Comparison of ENCODE assay signal across 8 cellular contexts in the genomic region with DNA sequence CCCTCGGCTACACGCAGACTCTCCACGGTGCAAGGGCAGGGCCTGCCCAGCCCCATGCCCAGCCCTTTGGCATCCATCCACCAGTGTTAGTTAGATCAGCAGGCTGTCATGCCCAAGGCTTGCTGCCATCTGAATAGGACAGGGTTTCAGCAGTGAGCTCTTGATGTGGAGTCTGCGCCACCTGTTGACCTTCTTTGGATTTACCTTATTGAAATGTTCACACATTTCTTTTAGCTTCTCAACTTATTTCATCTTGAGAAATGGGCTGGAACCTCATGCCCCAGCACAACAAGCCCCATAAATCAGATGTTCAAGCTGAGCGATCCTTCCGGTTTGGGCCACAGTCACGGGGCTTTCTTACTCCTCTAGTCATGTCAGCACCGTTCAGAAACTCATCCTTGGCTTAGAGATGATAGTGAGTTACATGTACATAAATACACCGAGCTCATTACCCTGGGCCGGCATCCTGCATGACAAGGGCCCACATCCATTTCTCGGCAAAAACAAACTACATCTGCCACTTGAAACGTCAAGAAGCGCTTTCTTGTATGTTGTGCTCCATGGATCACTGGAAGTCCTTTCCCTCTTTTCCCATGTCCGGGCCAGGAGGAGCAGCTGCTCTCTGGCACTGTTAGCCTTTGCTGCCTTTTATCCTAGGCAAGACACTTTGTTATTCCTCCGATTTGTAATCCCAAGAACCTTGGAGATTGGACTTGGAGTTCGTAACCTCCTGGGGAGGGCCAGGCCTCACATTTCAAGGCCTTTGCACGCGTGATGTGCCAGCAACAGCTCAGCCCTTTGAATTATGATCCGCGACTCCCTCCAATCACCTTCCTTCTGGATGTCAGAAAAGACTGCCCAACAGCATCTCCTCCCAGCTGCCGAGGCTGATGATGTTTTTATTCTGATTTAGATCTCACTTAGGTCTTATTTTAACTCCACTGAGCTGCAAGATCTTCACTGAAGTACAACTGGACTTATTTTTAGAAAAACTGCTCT.
DNase-seq lines count a peak whose midpoint lies in the region; ATAC-seq, FAIRE-seq and TF ChIP-seq lines count a peak whose summit lies in the region.

No MANE protein-coding gene starts in this region.

- H3K4me1 Mint-ChIP-seq in activated CD8-positive, alpha-beta T cell treated with anti-CD3 and anti-CD28 coated beads for 36 hours (ENCODE audit: low read depth): peaks cover 5% of the 10 kb centered on the region

- no peak for DNase-seq in AG04450 (ENCODE audit: low read depth, low spot score)
- peak; percentile 68 for DNase-seq in GM10248 (ENCODE audit: extremely low spot score)
- peak; percentile 25 for DNase-seq in NCI-H1694 treated with DMSO at 0.1 percent for 48 hours (lab: John Stamatoyannopoulos, UW)
- DNase-seq in activated CD8-positive, alpha-beta T cell treated with anti-CD3 and anti-CD28 coated beads for 36 hours: peak; percentile 32
- peak; percentile 86 for DNase-seq in left ventricle myocardium superior
- DNase-seq in small intestine: peak; percentile 78
- DNase-seq in T-helper 9 cell: no peak

- TF ChIP-seq CTCF in AG04450 (IDR thresholded peaks at IDR 0.05; ENCODE audit: low read depth, low read length) (peak; percentile 46), GM10248 (IDR thresholded peaks at IDR 0.05; ENCODE audit: control extremely low read depth, extremely low read depth, low read depth, missing control alignments) (peak; percentile 54)
- no peak for TF ChIP-seq CTCF in activated CD8-positive, alpha-beta T cell treated with anti-CD3 and anti-CD28 coated beads for 36 hours (IDR thresholded peaks at IDR 0.05)

- CTCF ChIA-PET in AG04450 (lab: Charles Lee) (interaction anchor here (0.9 to 9.8 kb wide), 5 partner anchors 10 to 540 kb away, joined by 3 to 110 read pairs (median 3); no protein-coding TSS in a partner anchor), GM10248 (lab: Yijun Ruan, JAX) (interaction anchor here (0.7 to 9.7 kb wide), 34 partner anchors 8 to 540 kb away, joined by 3 to 328 read pairs (median 4); no protein-coding TSS in a partner anchor)
- CTCF ChIA-PET in activated CD8-positive, alpha-beta T cell treated with anti-CD3 and anti-CD28 coated beads for 36 hours (lab: Charles Lee): interaction anchor here (0.6 to 7.6 kb wide), 10 partner anchors 8 to 540 kb away, joined by 3 to 85 read pairs (median 4); no protein-coding TSS in a partner anchor

- H3K27ac Mint-ChIP-seq in activated CD8-positive, alpha-beta T cell treated with anti-CD3 and anti-CD28 coated beads for 36 hours: no peak overlapping the region

- H3K27me3 ChIP-seq in AG04450 (ENCODE audit: control insufficient read depth, insufficient read depth, low read length) (no peaks in the 10 kb centered on the region), small intestine (ENCODE audit: control insufficient read depth in 2 of 2, insufficient read depth in 2 of 2, low read length in 2 of 2) (no peaks in the 10 kb centered on the region)

- H3K27ac ChIP-seq in AG04450 (ENCODE audit: low read depth, low read length) (no peak overlapping the region), small intestine (ENCODE audit: low read depth in 1 of 2, low read length in 1 of 2) (no peak overlapping the region)

- no peaks in the 10 kb centered on the region for H3K36me3 ChIP-seq in small intestine (ENCODE audit: control insufficient read depth in 2 of 2, insufficient read depth in 2 of 2, low read length in 2 of 2)

- 54 to 56% (median 56%) methylated on average over 21 of the region's 21 CpGs for WGBS in small intestine, 3 donors

- FAIRE-seq in small intestine (lab: Jason Lieb, UNC): no peak

- no peak overlapping the region for H3K4me3 Mint-ChIP-seq in activated CD8-positive, alpha-beta T cell treated with anti-CD3 and anti-CD28 coated beads for 36 hours

- no peak for ATAC-seq in activated CD8-positive, alpha-beta T cell treated with anti-CD3 and anti-CD28 coated beads for 36 hours
- peak; percentile 84 for ATAC-seq in left ventricle myocardium superior
- ATAC-seq in HG02623 (IDR thresholded peaks at IDR 0.05; ENCODE audit: unreplicated experiment): no peak

- H3K9me3 ChIP-seq in AG04450 (ENCODE audit: control insufficient read depth, insufficient read depth, low read length) (peaks cover 11% of the 10 kb centered on the region), small intestine (ENCODE audit: control insufficient read depth, low read depth) (no peaks in the 10 kb centered on the region)

- H3K36me3 Mint-ChIP-seq in activated CD8-positive, alpha-beta T cell treated with anti-CD3 and anti-CD28 coated beads for 36 hours (ENCODE audit: low read depth): peaks cover 5% of the 10 kb centered on the region

- H3K4me3 ChIP-seq in AG04450 (ENCODE audit: low read depth, low read length) (no peak overlapping the region), small intestine (ENCODE audit: low read depth in 1 of 2, low read length in 2 of 2) (no peak overlapping the region)

- intact Hi-C loops in activated CD8-positive, alpha-beta T cell treated with anti-CD3 and anti-CD28 coated beads for 36 hours (cut with micrococcal nuclease): loop anchor here (5.0 to 10.0 kb wide), 2 partner anchors 94 to 539 kb away; no protein-coding TSS in a partner anchor
- intact Hi-C loops in left ventricle myocardium superior (cut with micrococcal nuclease): loop anchor here (10.0 kb wide), 1 partner anchor 49 kb away; no protein-coding TSS in a partner anchor

- no peaks in the 10 kb centered on the region for H3K9me3 Mint-ChIP-seq in activated CD8-positive, alpha-beta T cell treated with anti-CD3 and anti-CD28 coated beads for 36 hours

- H3K27me3 Mint-ChIP-seq in activated CD8-positive, alpha-beta T cell treated with anti-CD3 and anti-CD28 coated beads for 36 hours: no peaks in the 10 kb centered on the region

- POLR2A ChIA-PET in AG04450 (lab: Yijun Ruan, JAX): no interaction called here
- POLR2A ChIA-PET in GM10248 (lab: Yijun Ruan, JAX): interaction anchor here (0.8 to 1.2 kb wide), 2 partner anchors 59 to 95 kb away, joined by 3 read pairs; a partner anchor contains a TSS
- POLR2A ChIA-PET in activated CD8-positive, alpha-beta T cell treated with anti-CD3 and anti-CD28 coated beads for 36 hours (lab: Charles Lee): no interaction called here

- H3K4me1 ChIP-seq in small intestine (ENCODE audit: control insufficient read depth in 2 of 2, insufficient read depth in 1 of 2, low read depth in 1 of 2, low read length in 1 of 2): no peaks in the 10 kb centered on the region

Comparison
In these comparisons a context has a peak if more than half of its experiments do, and no peak if none do; other contexts are left out.
1. DNase-seq: peak in GM10248 (single experiment), NCI-H1694 treated with DMSO at 0.1 percent for 48 hours (single experiment), activated CD8-positive, alpha-beta T cell treated with anti-CD3 and anti-CD28 coated beads for 36 hours (single experiment), left ventricle myocardium superior (single experiment) and small intestine (single experiment); none in AG04450 (single experiment) and T-helper 9 cell (single experiment).